In genomic region chr15:27481768-27482167, GRCh38 we compare ENCODE assay signal across 26 cellular contexts.
"Had no signal": no experiment of that assay in that cellular context is flagged by ENCODE, and none has a peak within 500 bp of the region (broad histone marks: within the 10 kb centered on the region; RNA-seq: fewer than 3 reads in every experiment).

No MANE protein-coding gene starts in this region.

- H3K9me3 Mint-ChIP-seq: type B pancreatic cell had no signal

- ATAC-seq: activated CD4-positive, CD25-positive, alpha-beta regulatory T cell treated with anti-CD3 and anti-CD28 coated beads, Interleukin-2, amount 50 U/mL, for 24 hours; body of pancreas; pancreas; sciatic nerve; stimulated activated effector memory CD8-positive, alpha-beta T cell treated with anti-CD3 and anti-CD28 coated beads, Interleukin-12 subunit alpha, Interleukin-12 subunit beta, amount 100 ng/mL, for 72 hours had no signal

- DNase-seq: activated CD4-positive, alpha-beta T cell treated with anti-CD3 and anti-CD28 coated beads for 48 hours; activated CD4-positive, alpha-beta T cell treated with anti-CD3 and anti-CD28 coated beads, Interleukin-2, amount 50 U/mL, for 48 hours; activated CD8-positive, alpha-beta memory T cell treated with anti-CD3 and anti-CD28 coated beads for 24 hours; activated effector memory CD4-positive, alpha-beta T cell treated with Interleukin-2 at 50 U/mL for 16 hours; activated naive CD4-positive, alpha-beta T cell treated with anti-CD3 and anti-CD28 coated beads for 36 hours; activated naive CD8-positive, alpha-beta T cell treated with anti-CD3 and anti-CD28 coated beads for 36 hours; adrenal gland; aorta; body of pancreas; colonic mucosa; effector CD8-positive, alpha-beta T cell; islet precursor cell; left ventricle myocardium inferior; pancreas; retina; stimulated activated CD4-positive, alpha-beta T cell treated with anti-CD3 and anti-CD28 coated beads, Interleukin-4, amount 100 ng/mL, for 24 hours; uterus had no signal

- H3K4me1 Mint-ChIP-seq: activated naive CD8-positive, alpha-beta T cell treated with anti-CD3 and anti-CD28 coated beads for 36 hours; stimulated activated effector memory CD8-positive, alpha-beta T cell treated with anti-CD3 and anti-CD28 coated beads, Interleukin-12 subunit alpha, Interleukin-12 subunit beta, amount 100 ng/mL, for 72 hours had no signal

- H3K36me3 Mint-ChIP-seq: activated naive CD8-positive, alpha-beta T cell treated with anti-CD3 and anti-CD28 coated beads for 36 hours; stimulated activated effector memory CD8-positive, alpha-beta T cell treated with anti-CD3 and anti-CD28 coated beads, Interleukin-12 subunit alpha, Interleukin-12 subunit beta, amount 100 ng/mL, for 72 hours; type B pancreatic cell had no signal

- H3K4me3 ChIP-seq: adrenal gland, body of pancreas, colonic mucosa, left ventricle myocardium inferior, pancreas, prostate gland, skin epidermis, uterus had no signal

- H3K27ac ChIP-seq: adrenal gland, body of pancreas, colonic mucosa, left ventricle myocardium inferior, pancreas, prostate gland, skin epidermis, uterus, VCaP had no signal

- H3K27ac Mint-ChIP-seq: activated naive CD4-positive, alpha-beta T cell treated with anti-CD3 and anti-CD28 coated beads for 36 hours; activated naive CD8-positive, alpha-beta T cell treated with anti-CD3 and anti-CD28 coated beads for 36 hours; nephron; stimulated activated effector memory CD8-positive, alpha-beta T cell treated with anti-CD3 and anti-CD28 coated beads, Interleukin-12 subunit alpha, Interleukin-12 subunit beta, amount 100 ng/mL, for 72 hours; stimulated activated naive CD8-positive, alpha-beta T cell treated with anti-CD3 and anti-CD28 coated beads, Interleukin-15, Interleukin-2, amounts not matched to agents 100 ng/mL and 50 ng/mL, for 24 hours; type B pancreatic cell had no signal

- H3K4me3 Mint-ChIP-seq: activated naive CD4-positive, alpha-beta T cell treated with anti-CD3 and anti-CD28 coated beads for 36 hours; activated naive CD8-positive, alpha-beta T cell treated with anti-CD3 and anti-CD28 coated beads for 36 hours; nephron; stimulated activated effector memory CD8-positive, alpha-beta T cell treated with anti-CD3 and anti-CD28 coated beads, Interleukin-12 subunit alpha, Interleukin-12 subunit beta, amount 100 ng/mL, for 72 hours; stimulated activated naive CD8-positive, alpha-beta T cell treated with anti-CD3 and anti-CD28 coated beads, Interleukin-15, Interleukin-2, amounts not matched to agents 100 ng/mL and 50 ng/mL, for 24 hours; type B pancreatic cell had no signal

- H3K36me3 ChIP-seq: adrenal gland, colonic mucosa, left ventricle myocardium inferior, pancreas, prostate gland, uterus had no signal

- H3K27me3 Mint-ChIP-seq: activated naive CD8-positive, alpha-beta T cell treated with anti-CD3 and anti-CD28 coated beads for 36 hours; stimulated activated naive CD8-positive, alpha-beta T cell treated with anti-CD3 and anti-CD28 coated beads, Interleukin-15, Interleukin-2, amounts not matched to agents 100 ng/mL and 50 ng/mL, for 24 hours; type B pancreatic cell had no signal

- H3K9me3 ChIP-seq: adrenal gland, body of pancreas, colonic mucosa, left ventricle myocardium inferior, pancreas, prostate gland, uterus had no signal

- H3K27me3 ChIP-seq: adrenal gland, body of pancreas, colonic mucosa, pancreas, uterus had no signal

- H3K4me1 ChIP-seq: adrenal gland, body of pancreas, colonic mucosa, pancreas, prostate gland, uterus had no signal
